Comparison of ENCODE assay signal across 12 cellular contexts in genomic region chr1:16371725-16372124, GRCh38. TPM values are rescaled to one million over a fixed set of nuclear protein-coding genes. Genes with fewer than 3 reads are reported as not detected.
DNase-seq lines count a peak whose midpoint lies in the region; ATAC-seq and TF ChIP-seq lines count a peak whose summit lies in the region.
"Had no signal": no experiment of that assay in that cellular context is flagged by ENCODE, and none has a peak within 500 bp of the region (broad histone marks: within the 10 kb centered on the region; RNA-seq: fewer than 3 reads in every experiment).

No MANE protein-coding gene starts in this region.

- H3K4me3 ChIP-seq in left ventricle myocardium inferior (no peak overlapping the region), epithelial cell of esophagus (ENCODE audit: low read length) (no peak overlapping the region), upper lobe of right lung (no peak overlapping the region)
- H3K4me3 ChIP-seq: BLaER1, neural progenitor cell had no signal

- H3K9me3 ChIP-seq in left ventricle myocardium inferior (replicated peaks) = no peaks in the 10 kb centered on the region
- H3K9me3 ChIP-seq in upper lobe of right lung = no peaks in the 10 kb centered on the region
- H3K9me3 ChIP-seq: BLaER1 had no signal

- no peaks in the 10 kb centered on the region for H3K27me3 ChIP-seq in left ventricle myocardium inferior (ENCODE audit: low read depth)
- no peaks in the 10 kb centered on the region for H3K27me3 ChIP-seq in upper lobe of right lung
- H3K27me3 ChIP-seq: BLaER1, neural progenitor cell had no signal

- H3K27me3 Mint-ChIP-seq in T-helper 2 cell treated with Interferon-gamma antibody and Interleukin-4, amounts not matched to agents 5 μg/mL and 100 μg/mL, for 36 hours (ENCODE audit: low read depth) = no peaks in the 10 kb centered on the region

- peak overlapping the region; percentile 78 for H3K4me3 Mint-ChIP-seq in T-helper 2 cell treated with Interferon-gamma antibody and Interleukin-4, amounts not matched to agents 5 μg/mL and 100 μg/mL, for 36 hours
- H3K4me3 Mint-ChIP-seq: neural progenitor cell had no signal

- TF ChIP-seq CTCF in left ventricle myocardium inferior (IDR thresholded peaks at IDR 0.05; ENCODE audit: borderline replicate concordance) (no peak), epithelial cell of esophagus (IDR thresholded peaks at IDR 0.05; ENCODE audit: insufficient read depth, low read depth, low read length, missing control alignments) (no peak), upper lobe of right lung (IDR thresholded peaks at IDR 0.05) (no peak)

- intact Hi-C loops in left ventricle myocardium inferior (cut with micrococcal nuclease) = loop anchor here (10.0 kb wide), 1 partner anchor 53 kb away; no protein-coding TSS in a partner anchor
- intact Hi-C loops in Right ventricle myocardium inferior (cut with DNase I) = no loop called here
- intact Hi-C loops in upper lobe of right lung (cut with DNase I) = no loop called here

- peaks cover 87% of the 10 kb centered on the region for H3K4me1 ChIP-seq in left ventricle myocardium inferior
- H3K4me1 ChIP-seq in upper lobe of right lung = peaks cover 67% of the 10 kb centered on the region

- DNase-seq in left ventricle myocardium inferior = no peak
- DNase-seq in Right ventricle myocardium inferior (ENCODE audit: missing footprints) = no peak
- DNase-seq in T-helper 2 cell treated with Interferon-gamma antibody and Interleukin-4, amounts not matched to agents 5 μg/mL and 100 μg/mL, for 36 hours (ENCODE audit: low spot score) = no peak
- DNase-seq in epithelial cell of esophagus (ENCODE audit: low read depth) = peak; percentile 42
- no peak for DNase-seq in upper lobe of right lung
- DNase-seq in NCI-H1105 treated with DMSO at 0.1 percent for 48 hours (lab: John Stamatoyannopoulos, UW) = no peak
- no peak for DNase-seq in SK-N-DZ (ENCODE audit: low spot score)
- DNase-seq: RPMI8226 had no signal

- H3K27ac Mint-ChIP-seq in T-helper 2 cell treated with Interferon-gamma antibody and Interleukin-4, amounts not matched to agents 5 μg/mL and 100 μg/mL, for 36 hours = peak overlapping the region; percentile 82
- H3K27ac Mint-ChIP-seq: neural progenitor cell had no signal

- no peaks in the 10 kb centered on the region for H3K9me3 Mint-ChIP-seq in T-helper 2 cell treated with Interferon-gamma antibody and Interleukin-4, amounts not matched to agents 5 μg/mL and 100 μg/mL, for 36 hours
- H3K9me3 Mint-ChIP-seq: neural progenitor cell had no signal

- peaks cover 46% of the 10 kb centered on the region for H3K4me1 Mint-ChIP-seq in T-helper 2 cell treated with Interferon-gamma antibody and Interleukin-4, amounts not matched to agents 5 μg/mL and 100 μg/mL, for 36 hours (ENCODE audit: low read depth)

- peak overlapping the region; percentile 7 for H3K27ac ChIP-seq in left ventricle myocardium inferior (replicated peaks)
- peak overlapping the region; percentile 3 for H3K27ac ChIP-seq in upper lobe of right lung
- H3K27ac ChIP-seq: BLaER1, KMS-11, neural progenitor cell had no signal

- ATAC-seq in Right ventricle myocardium inferior = no peak
- ATAC-seq in upper lobe of right lung = no peak
- no peak for ATAC-seq in HG03097 (IDR thresholded peaks at IDR 0.05; ENCODE audit: low FRiP score, unreplicated experiment)

- H3K36me3 Mint-ChIP-seq in T-helper 2 cell treated with Interferon-gamma antibody and Interleukin-4, amounts not matched to agents 5 μg/mL and 100 μg/mL, for 36 hours (ENCODE audit: low read depth) = peaks cover 35% of the 10 kb centered on the region

- no peaks in the 10 kb centered on the region for H3K36me3 ChIP-seq in left ventricle myocardium inferior
- no peaks in the 10 kb centered on the region for H3K36me3 ChIP-seq in upper lobe of right lung
- H3K36me3 ChIP-seq: neural progenitor cell had no signal

RNA-seq across cellular contexts. Expression of gene SZRD1, which starts 4.7 kb away (rescaled TPM):
- total RNA-seq in left ventricle myocardium inferior (97.3 TPM), Right ventricle myocardium inferior (108 TPM), upper lobe of right lung (110 TPM)
- 42.6 and 43.0 TPM in 2 replicates for polyA plus RNA-seq in SK-N-DZ (2014; cell fraction: cytosol; rRNA removed)
- 20.3 and 28.1 TPM in 2 replicates for polyA plus RNA-seq in SK-N-DZ (2014; cell fraction: nucleus; rRNA removed)

RNA-seq across cellular contexts. Expression of gene FBXO42, which starts 19.4 kb away (rescaled TPM):
- total RNA-seq in left ventricle myocardium inferior (18.6 TPM), Right ventricle myocardium inferior (21.9 TPM), upper lobe of right lung (21.0 TPM)
- polyA plus RNA-seq in SK-N-DZ (2014; cell fraction: cytosol; rRNA removed) = 9.7 and 10.1 TPM in 2 replicates
- 9.1 and 13.4 TPM in 2 replicates for polyA plus RNA-seq in SK-N-DZ (2014; cell fraction: nucleus; rRNA removed)
